8 cellular contexts compared by ENCODE assay signal in genomic region chr15:62390793-62391543, GRCh38. TPM values are rescaled to one million over a fixed set of nuclear protein-coding genes. Genes with fewer than 3 reads are reported as not detected.
DNase-seq lines count a peak whose midpoint lies in the region; TF ChIP-seq lines count a peak whose summit lies in the region.

No MANE protein-coding gene starts in this region.

- TF ChIP-seq CTCF in GM13977 (IDR thresholded peaks at IDR 0.05; ENCODE audit: extremely low read depth, insufficient read depth, missing control alignments) (no peak), WI38 (IDR thresholded peaks at IDR 0.05; ENCODE audit: low read depth, low read length) (no peak), dorsolateral prefrontal cortex (IDR thresholded peaks at IDR 0.05 in 54 of 56, conservative IDR thresholded peaks at IDR 0.05 in 2 of 56; ENCODE audit: low read depth in 1 of 56, partially characterized antibody in 56 of 56) (peak in 5 of 56 donors; percentile 3 to 11 (median 5)), liver (IDR thresholded peaks at IDR 0.05; ENCODE audit: low read depth, low read length, missing input control) (no peak)

- intact Hi-C loops in dorsolateral prefrontal cortex (cut with DNase I): loop anchor here (2.0 to 10.0 kb wide), 4 partner anchors 64 to 351 kb away; no protein-coding TSS in a partner anchor

- peaks cover 20% of the 10 kb centered on the region for H3K27me3 ChIP-seq in HUES64 (ENCODE audit: insufficient read depth, low read length)
- H3K27me3 ChIP-seq in dorsolateral prefrontal cortex: no peaks in the 10 kb centered on the region
- no peaks in the 10 kb centered on the region for H3K27me3 ChIP-seq in liver (ENCODE audit: control insufficient read depth in 4 of 4, insufficient read depth in 4 of 4, low read length in 3 of 4)

- H3K4me3 ChIP-seq in HUES64 (ENCODE audit: low read length): peak overlapping the region; percentile 85
- H3K4me3 ChIP-seq in WI38 (ENCODE audit: low read depth, low read length): peak overlapping the region; percentile 98
- peak overlapping the region; percentile 70 to 100 (median 94) for H3K4me3 ChIP-seq in dorsolateral prefrontal cortex
- H3K4me3 ChIP-seq in liver (ENCODE audit: low read depth in 1 of 3, low read length in 3 of 3): peak overlapping the region; percentile 96 to 99 (median 99)

- H3K4me1 ChIP-seq in HUES64 (ENCODE audit: insufficient read depth, low read length) (peaks cover 8% of the 10 kb centered on the region), liver (ENCODE audit: control insufficient read depth in 4 of 4, insufficient read depth in 4 of 4, low read length in 3 of 4) (peaks cover 3 to 29% (median 16%) of the 10 kb centered on the region in 4 donors)

- DNase-seq in ACHN (peak; percentile 34), GM13977 (ENCODE audit: low spot score) (peak; percentile 58), dorsolateral prefrontal cortex (peak; percentile 24 to 67 (median 46)), NCI-H1694 treated with DMSO at 0.1 percent for 48 hours (lab: John Stamatoyannopoulos, UW) (no peak)
- peak; percentile 15 to 21 for DNase-seq in stimulated activated CD4-positive, alpha-beta T cell treated with anti-CD3 and anti-CD28 coated beads, Interleukin-4, amount 100 ng/mL, for 48 hours (ENCODE audit: low read depth in 2 of 2)

- WGBS in HUES64: under 1% methylated on average over 53 of the region's 53 CpGs
- under 1% methylated on average over 53 of the region's 53 CpGs for WGBS in liver

- no peak for TF ChIP-seq RAD21 in liver (IDR thresholded peaks at IDR 0.05)

- H3K27ac ChIP-seq in HUES64 (ENCODE audit: low read depth, low read length) (no peak overlapping the region), dorsolateral prefrontal cortex (peak overlapping the region in 53 of 59 donors; percentile 11 to 93 (median 82)), liver (ENCODE audit: low read depth in 1 of 2, low read length in 2 of 2) (peak overlapping the region; percentile 27 to 59)

- in situ Hi-C loops in ACHN (cut with HindIII; ENCODE audit: low pct_ligation_motif_present, low pct_unique_long_range_greater_than_20kb, low sequenced_read_pairs): no loop called here
- in situ Hi-C loops in GM13977 (cut with MboI; ENCODE audit: low pct_unique_long_range_greater_than_20kb, low sequenced_read_pairs, unreplicated experiment): no loop called here

- H3K9ac ChIP-seq in HUES64 (ENCODE audit: low read depth, low read length): peak overlapping the region; percentile 87
- H3K9ac ChIP-seq in liver (ENCODE audit: low read depth in 1 of 2, low read length in 2 of 2): peak overlapping the region in 1 of 2 donors; percentile 8

- no peaks in the 10 kb centered on the region for H3K36me3 ChIP-seq in HUES64 (ENCODE audit: insufficient read depth, low read length)
- no peaks in the 10 kb centered on the region for H3K36me3 ChIP-seq in liver (ENCODE audit: control insufficient read depth in 4 of 4, insufficient read depth in 3 of 4, low read depth in 1 of 4, low read length in 3 of 4)

- H3K9me3 ChIP-seq in HUES64 (ENCODE audit: insufficient read depth, low read depth, low read length): no peaks in the 10 kb centered on the region
- no peaks in the 10 kb centered on the region for H3K9me3 ChIP-seq in liver (ENCODE audit: control insufficient read depth in 4 of 4, low read length in 3 of 4)

TF ChIP-seq in liver, 16 proteins besides CTCF, POLR2A, EP300 and RAD21:
- TF ChIP-seq EGR1 (IDR thresholded peaks at IDR 0.05; ENCODE audit: low read depth in 2 of 2) (no peak), HNF4A (conservative IDR thresholded peaks at IDR 0.05) (no peak), SP1 (IDR thresholded peaks at IDR 0.05) (no peak), FOXA1 (IDR thresholded peaks at IDR 0.05) (no peak), JUND (IDR thresholded peaks at IDR 0.05) (no peak), MAX (IDR thresholded peaks at IDR 0.05) (no peak), RXRA (IDR thresholded peaks at IDR 0.05) (no peak), NR2F2 (IDR thresholded peaks at IDR 0.05) (no peak), ZBTB33 (IDR thresholded peaks at IDR 0.05) (no peak), ATF3 (IDR thresholded peaks at IDR 0.05) (no peak)

RNA-seq across cellular contexts. Expression of gene TLN2, which starts 0.6 kb away (rescaled TPM):
- polyA plus RNA-seq in HUES64 (2013, experiment 1 of 2): 11.0 TPM
- polyA plus RNA-seq in HUES64 (2013, experiment 2 of 2): 12.7 TPM
- total RNA-seq in dorsolateral prefrontal cortex (100 to 1,000 TPM in 95 of 120 experiments, 10 to 100 TPM in 25; 59.3 to 147 (median 114) TPM), liver (10 to 100 TPM; 10.8 to 23.1 TPM)
- 10 to 100 TPM in 1 of 2 donors, 1 to 10 TPM in 1; 3.9 to 14.5 TPM for polyA plus RNA-seq in liver
